In the genomic region with DNA sequence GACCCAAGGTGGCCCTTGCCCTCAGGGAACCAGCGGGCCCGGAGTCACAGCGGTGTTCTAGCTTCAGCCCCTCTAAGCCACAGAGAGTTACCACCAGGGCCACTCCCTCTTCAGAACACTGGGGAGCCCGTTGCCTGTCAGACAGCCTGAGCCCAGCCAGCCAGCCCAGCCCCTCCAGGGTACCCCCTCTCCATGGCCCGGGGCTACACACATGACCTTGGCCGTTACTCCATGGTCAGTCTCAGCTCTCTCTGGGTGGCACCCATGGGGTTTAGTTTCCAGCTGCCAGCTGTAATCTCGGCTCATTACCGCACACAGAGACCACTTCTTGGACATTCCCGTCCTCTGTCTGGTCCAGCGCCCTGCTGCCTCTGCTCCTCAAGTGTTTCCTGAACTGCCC, we compare ENCODE assay signal across 15 cellular contexts.
"Had no signal": no experiment of that assay in that cellular context is flagged by ENCODE, and none has a peak within 500 bp of the region (broad histone marks: within the 10 kb centered on the region; RNA-seq: fewer than 3 reads in every experiment).

No MANE protein-coding gene starts in this region.

- H3K4me1 ChIP-seq: neural progenitor cell, thyroid gland had no signal

- H3K79me2 ChIP-seq: hepatocyte had no signal

- H3K36me3 ChIP-seq: gastrocnemius medialis, neural progenitor cell, vagina had no signal

- H3K9me3 ChIP-seq: gastrocnemius medialis, thyroid gland, vagina had no signal

- H3K4me2 ChIP-seq: hepatocyte, neural progenitor cell had no signal

- H3K27ac ChIP-seq: epithelial cell of prostate, hepatocyte, neural progenitor cell, thyroid gland, vagina had no signal

- ATAC-seq: activated CD8-positive, alpha-beta memory T cell treated with anti-CD3 and anti-CD28 coated beads, Interleukin-2, amount 10 ng/mL, durations not matched to agents 7 days and 5 days; effector memory CD8-positive, alpha-beta T cell; gastrocnemius medialis; stimulated activated memory B cell treated with anti-CD40 and anti-IgM and Interleukin-4, amounts not matched to agents 10 μg/mL and 1 μg/mL and 100 μg/mL, for 72 hours had no signal

- H3K9ac ChIP-seq: neural progenitor cell had no signal

- DNase-seq: activated CD4-positive, alpha-beta T cell treated with anti-CD3 and anti-CD28 coated beads, Interleukin-2, amount 50 U/mL, for 48 hours; activated CD4-positive, CD25-positive, alpha-beta regulatory T cell treated with anti-CD3 and anti-CD28 coated beads, Interleukin-2, amount 50 U/mL, for 72 hours; activated CD8-positive, alpha-beta memory T cell treated with anti-CD3 and anti-CD28 coated beads, Interleukin-2, amount 10 ng/mL, durations not matched to agents 7 days and 5 days; activated effector memory CD4-positive, alpha-beta T cell treated with Interleukin-2 at 50 U/mL for 16 hours; activated naive CD4-positive, alpha-beta T cell treated with anti-CD3 and anti-CD28 coated beads, Interleukin-2, amount 50 U/mL, for 16 hours; activated T-cell treated with anti-CD3 and anti-CD28 coated beads, Interleukin-2, amount 50 U/mL, for 1 hour; dermis blood vessel endothelial cell; effector memory CD8-positive, alpha-beta T cell; gastrocnemius medialis; thyroid gland had no signal

- H3K27me3 ChIP-seq: gastrocnemius medialis, hepatocyte, neural progenitor cell, thyroid gland, vagina had no signal

- H3K4me3 ChIP-seq: gastrocnemius medialis, hepatocyte, neural progenitor cell, thyroid gland, vagina had no signal
